Comparison of ENCODE assay signal across 1 cellular context in the genomic region with DNA sequence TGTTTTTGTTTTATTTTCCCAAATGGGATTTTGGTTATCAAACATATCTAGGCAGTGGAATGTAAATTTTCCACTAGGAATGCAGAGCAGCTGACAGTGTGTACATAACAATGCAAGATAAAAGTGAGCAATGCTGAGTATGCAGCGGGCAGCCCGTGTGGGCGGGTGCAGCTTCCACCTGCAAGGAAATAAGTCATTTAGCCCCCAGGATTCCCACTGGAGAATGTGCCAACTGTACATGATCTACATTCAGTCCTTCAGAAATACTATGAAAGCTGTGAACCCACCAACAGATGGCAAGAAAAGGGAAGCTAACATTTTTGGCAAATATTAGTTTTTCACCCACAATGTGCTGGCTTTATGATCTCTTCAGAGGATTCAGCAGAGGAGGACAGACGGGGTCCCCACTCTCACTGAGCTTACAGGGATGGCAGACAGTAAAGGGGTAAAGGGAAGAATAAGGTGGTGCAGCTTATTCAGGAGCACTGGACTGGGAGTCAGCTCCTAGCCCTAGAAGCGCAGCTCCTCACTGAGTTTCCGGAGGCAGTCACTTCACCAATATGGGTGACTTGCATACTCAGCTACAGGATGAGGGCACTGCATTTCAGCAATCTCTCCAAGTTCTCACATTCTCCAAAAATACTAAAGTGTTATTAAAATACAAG.
TF ChIP-seq lines count a peak whose summit lies in the region.

No MANE protein-coding gene starts in this region.

TF ChIP-seq in HepG2, 621 proteins besides CTCF, POLR2A, EP300 and RAD21 (continued from another document and continues in another):
- TF ChIP-seq, protein P1, sequence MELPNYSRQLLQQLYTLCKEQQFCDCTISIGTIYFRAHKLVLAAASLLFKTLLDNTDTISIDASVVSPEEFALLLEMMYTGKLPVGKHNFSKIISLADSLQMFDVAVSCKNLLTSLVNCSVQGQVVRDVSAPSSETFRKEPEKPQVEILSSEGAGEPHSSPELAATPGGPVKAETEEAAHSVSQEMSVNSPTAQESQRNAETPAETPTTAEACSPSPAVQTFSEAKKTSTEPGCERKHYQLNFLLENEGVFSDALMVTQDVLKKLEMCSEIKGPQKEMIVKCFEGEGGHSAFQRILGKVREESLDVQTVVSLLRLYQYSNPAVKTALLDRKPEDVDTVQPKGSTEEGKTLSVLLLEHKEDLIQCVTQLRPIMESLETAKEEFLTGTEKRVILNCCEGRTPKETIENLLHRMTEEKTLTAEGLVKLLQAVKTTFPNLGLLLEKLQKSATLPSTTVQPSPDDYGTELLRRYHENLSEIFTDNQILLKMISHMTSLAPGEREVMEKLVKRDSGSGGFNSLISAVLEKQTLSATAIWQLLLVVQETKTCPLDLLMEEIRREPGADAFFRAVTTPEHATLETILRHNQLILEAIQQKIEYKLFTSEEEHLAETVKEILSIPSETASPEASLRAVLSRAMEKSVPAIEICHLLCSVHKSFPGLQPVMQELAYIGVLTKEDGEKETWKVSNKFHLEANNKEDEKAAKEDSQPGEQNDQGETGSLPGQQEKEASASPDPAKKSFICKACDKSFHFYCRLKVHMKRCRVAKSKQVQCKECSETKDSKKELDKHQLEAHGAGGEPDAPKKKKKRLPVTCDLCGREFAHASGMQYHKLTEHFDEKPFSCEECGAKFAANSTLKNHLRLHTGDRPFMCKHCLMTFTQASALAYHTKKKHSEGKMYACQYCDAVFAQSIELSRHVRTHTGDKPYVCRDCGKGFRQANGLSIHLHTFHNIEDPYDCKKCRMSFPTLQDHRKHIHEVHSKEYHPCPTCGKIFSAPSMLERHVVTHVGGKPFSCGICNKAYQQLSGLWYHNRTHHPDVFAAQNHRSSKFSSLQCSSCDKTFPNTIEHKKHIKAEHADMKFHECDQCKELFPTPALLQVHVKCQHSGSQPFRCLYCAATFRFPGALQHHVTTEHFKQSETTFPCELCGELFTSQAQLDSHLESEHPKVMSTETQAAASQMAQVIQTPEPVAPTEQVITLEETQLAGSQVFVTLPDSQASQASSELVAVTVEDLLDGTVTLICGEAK (IDR thresholded peaks at IDR 0.05) = no peak
- TF ChIP-seq, protein P1 (CRISPR knock-in tag; IDR thresholded peaks at IDR 0.05) = no peak
- no peak for TF ChIP-seq IKZF1 (IDR thresholded peaks at IDR 0.05)
- TF ChIP-seq RFX1 (IDR thresholded peaks at IDR 0.05) = no peak
- TF ChIP-seq NR2F1 (CRISPR knock-in tag; IDR thresholded peaks at IDR 0.05) = peak in 1 of 2 experiments; percentile 35; a peak in 1 of 4 replicates
- peak; percentile 85 for TF ChIP-seq RARA (CRISPR knock-in tag; IDR thresholded peaks at IDR 0.05)
- TF ChIP-seq JUND (CRISPR knock-in tag; IDR thresholded peaks at IDR 0.05) = no peak
- TF ChIP-seq TAF1 (CRISPR knock-in tag; IDR thresholded peaks at IDR 0.05) = peak; percentile 38; the same call in 1 of the 2 replicates
- peak; percentile 24 for TF ChIP-seq SKI (IDR thresholded peaks at IDR 0.05; ENCODE audit: partially characterized antibody)
- TF ChIP-seq, protein P2, sequence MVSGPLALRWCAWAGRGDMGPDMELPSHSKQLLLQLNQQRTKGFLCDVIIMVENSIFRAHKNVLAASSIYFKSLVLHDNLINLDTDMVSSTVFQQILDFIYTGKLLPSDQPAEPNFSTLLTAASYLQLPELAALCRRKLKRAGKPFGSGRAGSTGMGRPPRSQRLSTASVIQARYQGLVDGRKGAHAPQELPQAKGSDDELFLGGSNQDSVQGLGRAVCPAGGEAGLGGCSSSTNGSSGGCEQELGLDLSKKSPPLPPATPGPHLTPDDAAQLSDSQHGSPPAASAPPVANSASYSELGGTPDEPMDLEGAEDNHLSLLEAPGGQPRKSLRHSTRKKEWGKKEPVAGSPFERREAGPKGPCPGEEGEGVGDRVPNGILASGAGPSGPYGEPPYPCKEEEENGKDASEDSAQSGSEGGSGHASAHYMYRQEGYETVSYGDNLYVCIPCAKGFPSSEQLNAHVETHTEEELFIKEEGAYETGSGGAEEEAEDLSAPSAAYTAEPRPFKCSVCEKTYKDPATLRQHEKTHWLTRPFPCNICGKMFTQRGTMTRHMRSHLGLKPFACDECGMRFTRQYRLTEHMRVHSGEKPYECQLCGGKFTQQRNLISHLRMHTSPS (CRISPR knock-in tag; IDR thresholded peaks at IDR 0.05; ENCODE audit: low read depth) = peak; percentile 82; the same call in 1 of the 2 replicates
- TF ChIP-seq BCL6 (CRISPR knock-in tag; IDR thresholded peaks at IDR 0.05) = peak; percentile 97
- TF ChIP-seq ZNF607 (CRISPR knock-in tag; IDR thresholded peaks at IDR 0.05; ENCODE audit: borderline replicate concordance) = no peak
- TF ChIP-seq ZNF777 (CRISPR knock-in tag; IDR thresholded peaks at IDR 0.05) = no peak
- no peak for TF ChIP-seq SUZ12 (IDR thresholded peaks at IDR 0.05; ENCODE audit: low read depth, low read length)
- no peak for TF ChIP-seq ZFP36L1 (CRISPR knock-in tag; IDR thresholded peaks at IDR 0.05)
- peak; percentile 96 for TF ChIP-seq SP5 (CRISPR knock-in tag; IDR thresholded peaks at IDR 0.05; ENCODE audit: borderline replicate concordance, low read depth)
- TF ChIP-seq, protein P3, sequence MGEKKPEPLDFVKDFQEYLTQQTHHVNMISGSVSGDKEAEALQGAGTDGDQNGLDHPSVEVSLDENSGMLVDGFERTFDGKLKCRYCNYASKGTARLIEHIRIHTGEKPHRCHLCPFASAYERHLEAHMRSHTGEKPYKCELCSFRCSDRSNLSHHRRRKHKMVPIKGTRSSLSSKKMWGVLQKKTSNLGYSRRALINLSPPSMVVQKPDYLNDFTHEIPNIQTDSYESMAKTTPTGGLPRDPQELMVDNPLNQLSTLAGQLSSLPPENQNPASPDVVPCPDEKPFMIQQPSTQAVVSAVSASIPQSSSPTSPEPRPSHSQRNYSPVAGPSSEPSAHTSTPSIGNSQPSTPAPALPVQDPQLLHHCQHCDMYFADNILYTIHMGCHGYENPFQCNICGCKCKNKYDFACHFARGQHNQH (CRISPR knock-in tag; IDR thresholded peaks at IDR 0.05) = peak; percentile 88
- TF ChIP-seq PHF8 (CRISPR knock-in tag; IDR thresholded peaks at IDR 0.05) = peak; percentile 36; the same call in 1 of the 2 replicates
- TF ChIP-seq MAFK (conservative IDR thresholded peaks at IDR 0.05 in 1 of 2, IDR thresholded peaks at IDR 0.05 in 1 of 2; ENCODE audit: low read length in 2 of 2) = peak; percentile 73 to 76
- TF ChIP-seq, protein P4, sequence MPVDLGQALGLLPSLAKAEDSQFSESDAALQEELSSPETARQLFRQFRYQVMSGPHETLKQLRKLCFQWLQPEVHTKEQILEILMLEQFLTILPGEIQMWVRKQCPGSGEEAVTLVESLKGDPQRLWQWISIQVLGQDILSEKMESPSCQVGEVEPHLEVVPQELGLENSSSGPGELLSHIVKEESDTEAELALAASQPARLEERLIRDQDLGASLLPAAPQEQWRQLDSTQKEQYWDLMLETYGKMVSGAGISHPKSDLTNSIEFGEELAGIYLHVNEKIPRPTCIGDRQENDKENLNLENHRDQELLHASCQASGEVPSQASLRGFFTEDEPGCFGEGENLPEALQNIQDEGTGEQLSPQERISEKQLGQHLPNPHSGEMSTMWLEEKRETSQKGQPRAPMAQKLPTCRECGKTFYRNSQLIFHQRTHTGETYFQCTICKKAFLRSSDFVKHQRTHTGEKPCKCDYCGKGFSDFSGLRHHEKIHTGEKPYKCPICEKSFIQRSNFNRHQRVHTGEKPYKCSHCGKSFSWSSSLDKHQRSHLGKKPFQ (CRISPR knock-in tag; IDR thresholded peaks at IDR 0.05; ENCODE audit: insufficient replicate concordance) = no peak
- TF ChIP-seq ZNF292 (CRISPR knock-in tag; IDR thresholded peaks at IDR 0.05; ENCODE audit: borderline replicate concordance, low read depth) = peak; percentile 75; the same call in 1 of the 2 replicates
- TF ChIP-seq TCF7 (IDR thresholded peaks at IDR 0.05; ENCODE audit: low read depth) = peak; percentile 95
- peak; percentile 56; the same call in 1 of the 2 replicates for TF ChIP-seq ZNF761 (CRISPR knock-in tag; conservative IDR thresholded peaks at IDR 0.05)
- peak; percentile 38; the same call in 1 of the 2 replicates for TF ChIP-seq TOE1 (CRISPR knock-in tag; IDR thresholded peaks at IDR 0.05)
- TF ChIP-seq SP1 (IDR thresholded peaks at IDR 0.05) = no peak
- no peak for TF ChIP-seq SP1 (CRISPR knock-in tag; IDR thresholded peaks at IDR 0.05)
- TF ChIP-seq RXRB (CRISPR knock-in tag; IDR thresholded peaks at IDR 0.05; ENCODE audit: borderline replicate concordance) = peak; percentile 70
- TF ChIP-seq, protein P5, sequence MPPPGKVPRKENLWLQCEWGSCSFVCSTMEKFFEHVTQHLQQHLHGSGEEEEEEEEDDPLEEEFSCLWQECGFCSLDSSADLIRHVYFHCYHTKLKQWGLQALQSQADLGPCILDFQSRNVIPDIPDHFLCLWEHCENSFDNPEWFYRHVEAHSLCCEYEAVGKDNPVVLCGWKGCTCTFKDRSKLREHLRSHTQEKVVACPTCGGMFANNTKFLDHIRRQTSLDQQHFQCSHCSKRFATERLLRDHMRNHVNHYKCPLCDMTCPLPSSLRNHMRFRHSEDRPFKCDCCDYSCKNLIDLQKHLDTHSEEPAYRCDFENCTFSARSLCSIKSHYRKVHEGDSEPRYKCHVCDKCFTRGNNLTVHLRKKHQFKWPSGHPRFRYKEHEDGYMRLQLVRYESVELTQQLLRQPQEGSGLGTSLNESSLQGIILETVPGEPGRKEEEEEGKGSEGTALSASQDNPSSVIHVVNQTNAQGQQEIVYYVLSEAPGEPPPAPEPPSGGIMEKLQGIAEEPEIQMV (CRISPR knock-in tag; IDR thresholded peaks at IDR 0.05; ENCODE audit: low read depth) = 0 out of 2 replicates have a peak, but pooled peaks have one; percentile 34
- TF ChIP-seq, protein P6, sequence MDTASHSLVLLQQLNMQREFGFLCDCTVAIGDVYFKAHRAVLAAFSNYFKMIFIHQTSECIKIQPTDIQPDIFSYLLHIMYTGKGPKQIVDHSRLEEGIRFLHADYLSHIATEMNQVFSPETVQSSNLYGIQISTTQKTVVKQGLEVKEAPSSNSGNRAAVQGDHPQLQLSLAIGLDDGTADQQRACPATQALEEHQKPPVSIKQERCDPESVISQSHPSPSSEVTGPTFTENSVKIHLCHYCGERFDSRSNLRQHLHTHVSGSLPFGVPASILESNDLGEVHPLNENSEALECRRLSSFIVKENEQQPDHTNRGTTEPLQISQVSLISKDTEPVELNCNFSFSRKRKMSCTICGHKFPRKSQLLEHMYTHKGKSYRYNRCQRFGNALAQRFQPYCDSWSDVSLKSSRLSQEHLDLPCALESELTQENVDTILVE (CRISPR knock-in tag; IDR thresholded peaks at IDR 0.05) = peak; percentile 62; the same call in 1 of the 2 replicates
- TF ChIP-seq TBX2 (CRISPR knock-in tag; IDR thresholded peaks at IDR 0.05; ENCODE audit: borderline replicate concordance) = peak; percentile 71; the same call in 1 of the 2 replicates
- no peak for TF ChIP-seq ZNF382 (CRISPR knock-in tag; IDR thresholded peaks at IDR 0.05; ENCODE audit: borderline replicate concordance)
- TF ChIP-seq, protein P7, sequence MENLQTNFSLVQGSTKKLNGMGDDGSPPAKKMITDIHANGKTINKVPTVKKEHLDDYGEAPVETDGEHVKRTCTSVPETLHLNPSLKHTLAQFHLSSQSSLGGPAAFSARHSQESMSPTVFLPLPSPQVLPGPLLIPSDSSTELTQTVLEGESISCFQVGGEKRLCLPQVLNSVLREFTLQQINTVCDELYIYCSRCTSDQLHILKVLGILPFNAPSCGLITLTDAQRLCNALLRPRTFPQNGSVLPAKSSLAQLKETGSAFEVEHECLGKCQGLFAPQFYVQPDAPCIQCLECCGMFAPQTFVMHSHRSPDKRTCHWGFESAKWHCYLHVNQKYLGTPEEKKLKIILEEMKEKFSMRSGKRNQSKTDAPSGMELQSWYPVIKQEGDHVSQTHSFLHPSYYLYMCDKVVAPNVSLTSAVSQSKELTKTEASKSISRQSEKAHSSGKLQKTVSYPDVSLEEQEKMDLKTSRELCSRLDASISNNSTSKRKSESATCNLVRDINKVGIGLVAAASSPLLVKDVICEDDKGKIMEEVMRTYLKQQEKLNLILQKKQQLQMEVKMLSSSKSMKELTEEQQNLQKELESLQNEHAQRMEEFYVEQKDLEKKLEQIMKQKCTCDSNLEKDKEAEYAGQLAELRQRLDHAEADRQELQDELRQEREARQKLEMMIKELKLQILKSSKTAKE (CRISPR knock-in tag; IDR thresholded peaks at IDR 0.05; ENCODE audit: borderline replicate concordance) = no peak
- no peak for TF ChIP-seq NCOA5 (CRISPR knock-in tag; IDR thresholded peaks at IDR 0.05)
- peak; percentile 86 for TF ChIP-seq TGIF2 (CRISPR knock-in tag; IDR thresholded peaks at IDR 0.05)
- no peak for TF ChIP-seq RNF2 (conservative IDR thresholded peaks at IDR 0.05; ENCODE audit: low read depth)
- TF ChIP-seq ZKSCAN8 (CRISPR knock-in tag; IDR thresholded peaks at IDR 0.05; ENCODE audit: borderline replicate concordance) = no peak
- peak; percentile 65; the same call in 1 of the 2 replicates for TF ChIP-seq ETV5 (CRISPR knock-in tag; IDR thresholded peaks at IDR 0.05; ENCODE audit: borderline replicate concordance)
- TF ChIP-seq ZBTB20 (CRISPR knock-in tag; IDR thresholded peaks at IDR 0.05; ENCODE audit: borderline replicate concordance, low read depth) = 0 out of 2 replicates have a peak, but pooled peaks have one; percentile 59
